ENCODE assay signal across 16 cellular contexts in genomic region chr9:8648271-8648670, GRCh38.
"Had no signal": no experiment of that assay in that cellular context is flagged by ENCODE, and none has a peak within 500 bp of the region (broad histone marks: within the 10 kb centered on the region; RNA-seq: fewer than 3 reads in every experiment).

No MANE protein-coding gene starts in this region.

- H3K27me3 ChIP-seq: colonic mucosa, gastroesophageal sphincter, right atrium auricular region, spleen had no signal

- H3K27me3 Mint-ChIP-seq: activated CD8-positive, alpha-beta memory T cell treated with anti-CD3 and anti-CD28 coated beads, Interleukin-2, amount 10 ng/mL, durations not matched to agents 7 days and 5 days; activated naive CD8-positive, alpha-beta T cell; stimulated activated memory B cell treated with anti-CD40 and anti-IgM and Interleukin-4, amounts not matched to agents 10 μg/mL and 1 μg/mL and 100 μg/mL, for 72 hours had no signal

- H3K4me3 ChIP-seq: colonic mucosa, gastroesophageal sphincter, right atrium auricular region, spleen had no signal

- H3K27ac ChIP-seq: colonic mucosa, gastroesophageal sphincter, parathyroid adenoma, right atrium auricular region, spleen had no signal

- H3K36me3 ChIP-seq: colonic mucosa, gastroesophageal sphincter, right atrium auricular region, spleen had no signal

- H3K4me1 Mint-ChIP-seq: activated CD8-positive, alpha-beta memory T cell treated with anti-CD3 and anti-CD28 coated beads, Interleukin-2, amount 10 ng/mL, durations not matched to agents 7 days and 5 days; stimulated activated memory B cell treated with anti-CD40 and anti-IgM and Interleukin-4, amounts not matched to agents 10 μg/mL and 1 μg/mL and 100 μg/mL, for 72 hours had no signal

- H3K4me1 ChIP-seq: colonic mucosa, gastroesophageal sphincter, parathyroid adenoma, right atrium auricular region had no signal

- H3K79me2 ChIP-seq: parathyroid adenoma had no signal

- H3K9me3 ChIP-seq: colonic mucosa, gastroesophageal sphincter, right atrium auricular region, spleen had no signal

- H3K9me3 Mint-ChIP-seq: activated T-cell treated with anti-CD3 and anti-CD28 coated beads, Interleukin-2, amount 50 U/mL, for 4 hours; stimulated activated memory B cell treated with anti-CD40 and anti-IgM and Interleukin-4, amounts not matched to agents 10 μg/mL and 1 μg/mL and 100 μg/mL, for 72 hours; T-helper 1 cell treated with Interleukin-12 subunit alpha and Interleukin-12 subunit beta and Interleukin-4 antibody, amounts not matched to agents 30 μg/mL and 1 μg/mL, for 36 hours had no signal

- DNase-seq: activated CD4-positive, alpha-beta T cell treated with anti-CD3 and anti-CD28 coated beads, Interleukin-2, amount 50 U/mL, for 4 hours; activated CD8-positive, alpha-beta memory T cell treated with anti-CD3 and anti-CD28 coated beads, Interleukin-2, amount 10 ng/mL, durations not matched to agents 7 days and 5 days; activated effector memory CD4-positive, alpha-beta T cell treated with anti-CD3 and anti-CD28 coated beads, Interleukin-2, amount 50 U/mL, for 16 hours; activated T-cell treated with anti-CD3 and anti-CD28 coated beads, Interleukin-2, amount 50 U/mL, for 4 hours; anterior cingulate cortex; colonic mucosa; kidney; spleen; stimulated activated CD4-positive, alpha-beta T cell treated with anti-CD3 and anti-CD28 coated beads, Interleukin-1b, Interleukin-23, amount 100 ng/mL, for 48 hours had no signal

- H2AFZ ChIP-seq: parathyroid adenoma had no signal

- H3K27ac Mint-ChIP-seq: activated CD8-positive, alpha-beta memory T cell treated with anti-CD3 and anti-CD28 coated beads, Interleukin-2, amount 10 ng/mL, durations not matched to agents 7 days and 5 days; activated naive CD8-positive, alpha-beta T cell; stimulated activated memory B cell treated with anti-CD40 and anti-IgM and Interleukin-4, amounts not matched to agents 10 μg/mL and 1 μg/mL and 100 μg/mL, for 72 hours; T-helper 1 cell treated with Interleukin-12 subunit alpha and Interleukin-12 subunit beta and Interleukin-4 antibody, amounts not matched to agents 30 μg/mL and 1 μg/mL, for 36 hours had no signal

- H3K9ac ChIP-seq: parathyroid adenoma had no signal

- H3K36me3 Mint-ChIP-seq: activated CD8-positive, alpha-beta memory T cell treated with anti-CD3 and anti-CD28 coated beads, Interleukin-2, amount 10 ng/mL, durations not matched to agents 7 days and 5 days; activated naive CD8-positive, alpha-beta T cell; stimulated activated memory B cell treated with anti-CD40 and anti-IgM and Interleukin-4, amounts not matched to agents 10 μg/mL and 1 μg/mL and 100 μg/mL, for 72 hours had no signal

- ATAC-seq: activated CD4-positive, CD25-positive, alpha-beta regulatory T cell treated with anti-CD3 and anti-CD28 coated beads, Interleukin-2, amount 50 U/mL, for 24 hours; activated CD8-positive, alpha-beta memory T cell treated with anti-CD3 and anti-CD28 coated beads, Interleukin-2, amount 10 ng/mL, durations not matched to agents 7 days and 5 days; activated T-cell treated with anti-CD3 and anti-CD28 coated beads, Interleukin-2, amount 50 U/mL, for 4 hours; gastroesophageal sphincter; stimulated activated memory B cell treated with anti-CD40 and anti-IgM and Interleukin-4, amounts not matched to agents 10 μg/mL and 1 μg/mL and 100 μg/mL, for 72 hours had no signal

- H3K4me3 Mint-ChIP-seq: activated CD8-positive, alpha-beta memory T cell treated with anti-CD3 and anti-CD28 coated beads, Interleukin-2, amount 10 ng/mL, durations not matched to agents 7 days and 5 days; activated naive CD8-positive, alpha-beta T cell; activated T-cell treated with anti-CD3 and anti-CD28 coated beads, Interleukin-2, amount 50 U/mL, for 4 hours; stimulated activated memory B cell treated with anti-CD40 and anti-IgM and Interleukin-4, amounts not matched to agents 10 μg/mL and 1 μg/mL and 100 μg/mL, for 72 hours; T-helper 1 cell treated with Interleukin-12 subunit alpha and Interleukin-12 subunit beta and Interleukin-4 antibody, amounts not matched to agents 30 μg/mL and 1 μg/mL, for 36 hours had no signal
